In the genomic region with DNA sequence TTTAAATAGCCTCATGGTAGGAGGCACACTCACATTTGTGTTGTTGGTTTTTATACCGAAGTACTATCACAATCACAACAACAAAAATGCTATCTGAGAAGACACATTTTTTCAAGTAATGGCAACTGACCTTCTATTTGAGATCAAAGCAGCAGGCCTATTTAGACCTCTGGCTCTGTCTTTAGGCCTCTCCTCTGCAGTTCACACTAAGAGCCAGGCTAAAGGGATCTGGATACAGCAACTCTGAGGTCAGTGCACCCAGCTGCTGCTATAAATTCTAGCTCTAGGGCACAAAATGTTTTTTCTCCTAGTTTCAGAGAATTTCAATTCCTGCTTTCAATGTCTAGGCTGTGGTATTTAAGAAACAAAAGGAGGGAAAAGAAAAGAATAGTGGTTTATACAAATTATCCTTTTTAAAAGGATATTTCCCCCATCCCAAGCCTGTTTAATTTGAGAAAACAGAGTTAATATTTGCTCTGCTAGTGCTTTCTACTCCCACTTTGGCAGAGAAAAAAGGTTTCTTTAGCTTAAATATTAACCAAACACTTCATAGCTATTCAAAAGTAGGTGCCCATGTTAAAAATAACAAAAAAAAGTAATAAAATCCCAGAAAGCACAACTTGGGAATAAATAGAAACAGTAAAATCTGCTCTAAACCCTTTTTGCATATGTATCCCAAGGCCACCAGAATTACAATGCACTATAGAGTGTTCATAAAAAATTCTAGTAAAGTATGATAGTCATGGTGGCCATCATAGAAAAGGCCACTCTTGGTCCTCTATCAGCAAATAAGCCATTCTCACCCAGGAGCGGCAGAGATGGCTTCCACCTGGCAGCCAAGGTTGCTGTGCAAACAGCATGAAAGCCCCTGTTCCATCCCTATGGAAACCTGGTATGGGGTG, we compare ENCODE assay signal across 1 cellular context.
A peak's percentile ranks its signal among the peaks of the same experiment; 100 is the strongest.
TF ChIP-seq lines count a peak whose summit lies in the region.

No MANE protein-coding gene starts in this region.

TF ChIP-seq in HepG2, 621 proteins besides CTCF, POLR2A, EP300 and RAD21 (continued from another document):
- TF ChIP-seq, protein P1, sequence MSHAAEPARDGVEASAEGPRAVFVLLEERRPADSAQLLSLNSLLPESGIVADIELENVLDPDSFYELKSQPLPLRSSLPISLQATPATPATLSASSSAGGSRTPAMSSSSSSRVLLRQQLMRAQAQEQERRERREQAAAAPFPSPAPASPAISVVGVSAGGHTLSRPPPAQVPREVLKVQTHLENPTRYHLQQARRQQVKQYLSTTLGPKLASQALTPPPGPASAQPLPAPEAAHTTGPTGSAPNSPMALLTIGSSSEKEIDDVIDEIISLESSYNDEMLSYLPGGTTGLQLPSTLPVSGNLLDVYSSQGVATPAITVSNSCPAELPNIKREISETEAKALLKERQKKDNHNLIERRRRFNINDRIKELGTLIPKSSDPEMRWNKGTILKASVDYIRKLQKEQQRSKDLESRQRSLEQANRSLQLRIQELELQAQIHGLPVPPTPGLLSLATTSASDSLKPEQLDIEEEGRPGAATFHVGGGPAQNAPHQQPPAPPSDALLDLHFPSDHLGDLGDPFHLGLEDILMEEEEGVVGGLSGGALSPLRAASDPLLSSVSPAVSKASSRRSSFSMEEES (CRISPR knock-in tag; IDR thresholded peaks at IDR 0.05): peak; percentile 15; the same call in 1 of the 2 replicates
- TF ChIP-seq MEF2D (CRISPR knock-in tag; IDR thresholded peaks at IDR 0.05) (no peak), TOE1 (CRISPR knock-in tag; IDR thresholded peaks at IDR 0.05) (no peak), ZNF335 (CRISPR knock-in tag; IDR thresholded peaks at IDR 0.05) (no peak), BCL6 (CRISPR knock-in tag; IDR thresholded peaks at IDR 0.05) (peak; percentile 45), ZNF430 (CRISPR knock-in tag; IDR thresholded peaks at IDR 0.05) (peak; percentile 54; the same call in 1 of the 2 replicates), POLR2AphosphoS5 (IDR thresholded peaks at IDR 0.05; ENCODE audit: low read depth, low read length) (peak; percentile 45), ZC3H4 (CRISPR knock-in tag; IDR thresholded peaks at IDR 0.05; ENCODE audit: borderline replicate concordance) (no peak), PHF8 (CRISPR knock-in tag; IDR thresholded peaks at IDR 0.05) (peak; percentile 10; the same call in 1 of the 2 replicates), TSC22D2 (CRISPR knock-in tag; IDR thresholded peaks at IDR 0.05; ENCODE audit: borderline replicate concordance) (no peak), SIX1 (CRISPR knock-in tag; IDR thresholded peaks at IDR 0.05; ENCODE audit: borderline replicate concordance) (0 out of 2 replicates have a peak, but pooled peaks have one; percentile 26), EHMT2 (IDR thresholded peaks at IDR 0.05; ENCODE audit: borderline replicate concordance, low read depth, low read length) (peak; percentile 76), ZNF614 (CRISPR knock-in tag; IDR thresholded peaks at IDR 0.05; ENCODE audit: borderline replicate concordance) (peak; percentile 20; the same call in 1 of the 2 replicates), FOXJ3 (CRISPR knock-in tag; IDR thresholded peaks at IDR 0.05; ENCODE audit: borderline replicate concordance) (peak; percentile 27; the same call in 1 of the 2 replicates), MED13 (CRISPR knock-in tag; IDR thresholded peaks at IDR 0.05) (peak; percentile 21; the same call in 1 of the 2 replicates), RCOR2 (CRISPR knock-in tag; IDR thresholded peaks at IDR 0.05) (0 out of 2 replicates have a peak, but pooled peaks have one; percentile 6), SP5 (CRISPR knock-in tag; IDR thresholded peaks at IDR 0.05; ENCODE audit: borderline replicate concordance, low read depth) (peak; percentile 6; the same call in 1 of the 2 replicates), RFXAP (CRISPR knock-in tag; IDR thresholded peaks at IDR 0.05; ENCODE audit: borderline replicate concordance) (0 out of 2 replicates have a peak, but pooled peaks have one; percentile 42), NFIC (IDR thresholded peaks at IDR 0.05; ENCODE audit: low read length) (peak; percentile 86), POGZ (CRISPR knock-in tag; IDR thresholded peaks at IDR 0.05) (peak; percentile 55; the same call in 1 of the 2 replicates), SMAD3 (CRISPR knock-in tag; IDR thresholded peaks at IDR 0.05) (peak; percentile 27; the same call in 1 of the 2 replicates), HNRNPUL1 (IDR thresholded peaks at IDR 0.05; ENCODE audit: low read depth, low read length) (peak; percentile 76; the same call in 1 of the 2 replicates), ZNF652 (CRISPR knock-in tag; IDR thresholded peaks at IDR 0.05; ENCODE audit: borderline replicate concordance, low read depth) (peak; percentile 57; the same call in 1 of the 2 replicates), YEATS4 (CRISPR knock-in tag; IDR thresholded peaks at IDR 0.05; ENCODE audit: borderline replicate concordance) (peak; percentile 11; the same call in 1 of the 2 replicates), SOX13 (IDR thresholded peaks at IDR 0.05) (no peak), SOX13 (CRISPR knock-in tag; conservative IDR thresholded peaks at IDR 0.05 in 1 of 2, IDR thresholded peaks at IDR 0.05 in 1 of 2) (peak in 1 of 2 experiments; percentile 80; a peak in 1 of 4 replicates), HNF4A (CRISPR knock-in tag; IDR thresholded peaks at IDR 0.05) (peak; percentile 49), CEBPG (CRISPR knock-in tag; IDR thresholded peaks at IDR 0.05) (0 out of 2 replicates have a peak, but pooled peaks have one; percentile 17), PHF5A (CRISPR knock-in tag; IDR thresholded peaks at IDR 0.05; ENCODE audit: low read depth, unreplicated experiment) (peak; percentile 43), ZNF264 (CRISPR knock-in tag; IDR thresholded peaks at IDR 0.05) (0 out of 2 replicates have a peak, but pooled peaks have one; percentile 36), EED (CRISPR knock-in tag; IDR thresholded peaks at IDR 0.05) (no peak), ZNF337 (CRISPR knock-in tag; IDR thresholded peaks at IDR 0.05; ENCODE audit: borderline replicate concordance, low read depth) (no peak), EZH2 (conservative IDR thresholded peaks at IDR 0.05; ENCODE audit: low read depth, low read length) (no peak), GATAD1 (CRISPR knock-in tag; IDR thresholded peaks at IDR 0.05) (no peak)
- TF ChIP-seq, protein P2, sequence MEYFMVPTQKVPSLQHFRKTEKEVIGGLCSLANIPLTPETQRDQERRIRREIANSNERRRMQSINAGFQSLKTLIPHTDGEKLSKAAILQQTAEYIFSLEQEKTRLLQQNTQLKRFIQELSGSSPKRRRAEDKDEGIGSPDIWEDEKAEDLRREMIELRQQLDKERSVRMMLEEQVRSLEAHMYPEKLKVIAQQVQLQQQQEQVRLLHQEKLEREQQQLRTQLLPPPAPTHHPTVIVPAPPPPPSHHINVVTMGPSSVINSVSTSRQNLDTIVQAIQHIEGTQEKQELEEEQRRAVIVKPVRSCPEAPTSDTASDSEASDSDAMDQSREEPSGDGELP (IDR thresholded peaks at IDR 0.05; ENCODE audit: borderline replicate concordance, low read depth): peak; percentile 48
- TF ChIP-seq, protein P3, sequence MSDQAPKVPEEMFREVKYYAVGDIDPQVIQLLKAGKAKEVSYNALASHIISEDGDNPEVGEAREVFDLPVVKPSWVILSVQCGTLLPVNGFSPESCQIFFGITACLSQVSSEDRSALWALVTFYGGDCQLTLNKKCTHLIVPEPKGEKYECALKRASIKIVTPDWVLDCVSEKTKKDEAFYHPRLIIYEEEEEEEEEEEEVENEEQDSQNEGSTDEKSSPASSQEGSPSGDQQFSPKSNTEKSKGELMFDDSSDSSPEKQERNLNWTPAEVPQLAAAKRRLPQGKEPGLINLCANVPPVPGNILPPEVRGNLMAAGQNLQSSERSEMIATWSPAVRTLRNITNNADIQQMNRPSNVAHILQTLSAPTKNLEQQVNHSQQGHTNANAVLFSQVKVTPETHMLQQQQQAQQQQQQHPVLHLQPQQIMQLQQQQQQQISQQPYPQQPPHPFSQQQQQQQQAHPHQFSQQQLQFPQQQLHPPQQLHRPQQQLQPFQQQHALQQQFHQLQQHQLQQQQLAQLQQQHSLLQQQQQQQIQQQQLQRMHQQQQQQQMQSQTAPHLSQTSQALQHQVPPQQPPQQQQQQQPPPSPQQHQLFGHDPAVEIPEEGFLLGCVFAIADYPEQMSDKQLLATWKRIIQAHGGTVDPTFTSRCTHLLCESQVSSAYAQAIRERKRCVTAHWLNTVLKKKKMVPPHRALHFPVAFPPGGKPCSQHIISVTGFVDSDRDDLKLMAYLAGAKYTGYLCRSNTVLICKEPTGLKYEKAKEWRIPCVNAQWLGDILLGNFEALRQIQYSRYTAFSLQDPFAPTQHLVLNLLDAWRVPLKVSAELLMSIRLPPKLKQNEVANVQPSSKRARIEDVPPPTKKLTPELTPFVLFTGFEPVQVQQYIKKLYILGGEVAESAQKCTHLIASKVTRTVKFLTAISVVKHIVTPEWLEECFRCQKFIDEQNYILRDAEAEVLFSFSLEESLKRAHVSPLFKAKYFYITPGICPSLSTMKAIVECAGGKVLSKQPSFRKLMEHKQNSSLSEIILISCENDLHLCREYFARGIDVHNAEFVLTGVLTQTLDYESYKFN (CRISPR knock-in tag; conservative IDR thresholded peaks at IDR 0.05): peak; percentile 81
- TF ChIP-seq, protein P4, sequence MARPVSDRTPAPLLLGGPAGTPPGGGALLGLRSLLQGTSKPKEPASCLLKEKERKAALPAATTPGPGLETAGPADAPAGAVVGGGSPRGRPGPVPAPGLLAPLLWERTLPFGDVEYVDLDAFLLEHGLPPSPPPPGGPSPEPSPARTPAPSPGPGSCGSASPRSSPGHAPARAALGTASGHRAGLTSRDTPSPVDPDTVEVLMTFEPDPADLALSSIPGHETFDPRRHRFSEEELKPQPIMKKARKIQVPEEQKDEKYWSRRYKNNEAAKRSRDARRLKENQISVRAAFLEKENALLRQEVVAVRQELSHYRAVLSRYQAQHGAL (CRISPR knock-in tag; IDR thresholded peaks at IDR 0.05; ENCODE audit: not compliant biosample characterization): peak; percentile 60
- TF ChIP-seq, protein P5, sequence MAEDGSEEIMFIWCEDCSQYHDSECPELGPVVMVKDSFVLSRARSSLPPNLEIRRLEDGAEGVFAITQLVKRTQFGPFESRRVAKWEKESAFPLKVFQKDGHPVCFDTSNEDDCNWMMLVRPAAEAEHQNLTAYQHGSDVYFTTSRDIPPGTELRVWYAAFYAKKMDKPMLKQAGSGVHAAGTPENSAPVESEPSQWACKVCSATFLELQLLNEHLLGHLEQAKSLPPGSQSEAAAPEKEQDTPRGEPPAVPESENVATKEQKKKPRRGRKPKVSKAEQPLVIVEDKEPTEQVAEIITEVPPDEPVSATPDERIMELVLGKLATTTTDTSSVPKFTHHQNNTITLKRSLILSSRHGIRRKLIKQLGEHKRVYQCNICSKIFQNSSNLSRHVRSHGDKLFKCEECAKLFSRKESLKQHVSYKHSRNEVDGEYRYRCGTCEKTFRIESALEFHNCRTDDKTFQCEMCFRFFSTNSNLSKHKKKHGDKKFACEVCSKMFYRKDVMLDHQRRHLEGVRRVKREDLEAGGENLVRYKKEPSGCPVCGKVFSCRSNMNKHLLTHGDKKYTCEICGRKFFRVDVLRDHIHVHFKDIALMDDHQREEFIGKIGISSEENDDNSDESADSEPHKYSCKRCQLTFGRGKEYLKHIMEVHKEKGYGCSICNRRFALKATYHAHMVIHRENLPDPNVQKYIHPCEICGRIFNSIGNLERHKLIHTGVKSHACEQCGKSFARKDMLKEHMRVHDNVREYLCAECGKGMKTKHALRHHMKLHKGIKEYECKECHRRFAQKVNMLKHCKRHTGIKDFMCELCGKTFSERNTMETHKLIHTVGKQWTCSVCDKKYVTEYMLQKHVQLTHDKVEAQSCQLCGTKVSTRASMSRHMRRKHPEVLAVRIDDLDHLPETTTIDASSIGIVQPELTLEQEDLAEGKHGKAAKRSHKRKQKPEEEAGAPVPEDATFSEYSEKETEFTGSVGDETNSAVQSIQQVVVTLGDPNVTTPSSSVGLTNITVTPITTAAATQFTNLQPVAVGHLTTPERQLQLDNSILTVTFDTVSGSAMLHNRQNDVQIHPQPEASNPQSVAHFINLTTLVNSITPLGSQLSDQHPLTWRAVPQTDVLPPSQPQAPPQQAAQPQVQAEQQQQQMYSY (CRISPR knock-in tag; IDR thresholded peaks at IDR 0.05): peak; percentile 23; the same call in 1 of the 2 replicates
